ENCODE assay signal across 8 cellular contexts in genomic region chr2:135531231-135532197, GRCh38. TPM values are rescaled to one million over a fixed set of nuclear protein-coding genes. Genes with fewer than 3 reads are reported as not detected.
DNase-seq lines count a peak whose midpoint lies in the region; ATAC-seq and TF ChIP-seq lines count a peak whose summit lies in the region.

R3HDM1 (plus strand) TSS chr2:135531484; CDS start chr2:135604846, 73,362 bp downstream.

- TF ChIP-seq CTCF in CD14-positive monocyte (IDR thresholded peaks at IDR 0.05) = no peak

- no peak within 1 kb of the TSS for H3K4me3 Mint-ChIP-seq in CD14-positive monocyte

- peak within 1 kb of the TSS in 4 of 7 donors; percentile 31 to 73 (median 58) for H3K27ac Mint-ChIP-seq in CD14-positive monocyte

- no peaks in the 10 kb centered on the region for H3K36me3 Mint-ChIP-seq in CD14-positive monocyte

- DNase-seq in CD14-positive monocyte (ENCODE audit: low spot score) = peak; percentile 97
- peak; percentile 99 for DNase-seq in NCI-H748 (lab: John Stamatoyannopoulos, UW; ENCODE audit: unreplicated experiment)
- peak; percentile 90 for DNase-seq in activated CD4-positive, alpha-beta T cell treated with anti-CD3 and anti-CD28 coated beads, Interleukin-2, amount 50 U/mL, for 1 hour
- DNase-seq in cortex of kidney (lab: John Stamatoyannopoulos, UW) = peak; percentile 37
- DNase-seq in left kidney (ENCODE audit: low read depth, low spot score) = peak; percentile 100
- peak; percentile 93 to 96 for DNase-seq in stimulated activated CD4-positive, alpha-beta T cell treated with anti-CD3 and anti-CD28 coated beads, Interleukin-2, amount 100 ng/mL, for 24 hours

- H3K4me1 Mint-ChIP-seq in CD14-positive monocyte = peaks cover 18% of the 10 kb centered on the region

- ATAC-seq in GM19351 (IDR thresholded peaks at IDR 0.05; ENCODE audit: unreplicated experiment) = peak; percentile 75
- ATAC-seq in HG03521 (IDR thresholded peaks at IDR 0.05; ENCODE audit: unreplicated experiment) = peak; percentile 83

- H3K27me3 Mint-ChIP-seq in CD14-positive monocyte (ENCODE audit: low read depth in 3 of 3) = peaks cover 0 to 1% (median 0%) of the 10 kb centered on the region in 3 donors

- H3K9me3 Mint-ChIP-seq in CD14-positive monocyte = no peaks in the 10 kb centered on the region

- intact Hi-C loops in CD14-positive monocyte (cut with micrococcal nuclease) = loop anchor here (5.0 kb wide), 2 partner anchors 211 to 614 kb away; partner anchors contain the start of genes CCNT2 (in 2 of the 2) and UBXN4 (in 1 of the 2)

RNA-seq across cellular contexts. Expression of gene R3HDM1, which starts in this region (rescaled TPM):
- polyA plus RNA-seq in CD14-positive monocyte = 10 to 100 TPM in 1 of 2 donors, 1 to 10 TPM in 1; 5.4 to 13.1 TPM

Comparison
In these comparisons a context has a peak if more than half of its experiments do, and no peak if none do; other contexts are left out.
1. Peak in every context shown above with its lines: DNase-seq and ATAC-seq.
2. DNase-seq: peak in every context shown above with its lines; median percentile 100 in left kidney; 99 in NCI-H748; 97 in CD14-positive monocyte; 94 in stimulated activated CD4-positive, alpha-beta T cell treated with anti-CD3 and anti-CD28 coated beads, Interleukin-2, amount 100 ng/mL, for 24 hours; 90 in activated CD4-positive, alpha-beta T cell treated with anti-CD3 and anti-CD28 coated beads, Interleukin-2, amount 50 U/mL, for 1 hour; 37 in cortex of kidney.